ENCODE assay signal across 15 cellular contexts in the genomic region with DNA sequence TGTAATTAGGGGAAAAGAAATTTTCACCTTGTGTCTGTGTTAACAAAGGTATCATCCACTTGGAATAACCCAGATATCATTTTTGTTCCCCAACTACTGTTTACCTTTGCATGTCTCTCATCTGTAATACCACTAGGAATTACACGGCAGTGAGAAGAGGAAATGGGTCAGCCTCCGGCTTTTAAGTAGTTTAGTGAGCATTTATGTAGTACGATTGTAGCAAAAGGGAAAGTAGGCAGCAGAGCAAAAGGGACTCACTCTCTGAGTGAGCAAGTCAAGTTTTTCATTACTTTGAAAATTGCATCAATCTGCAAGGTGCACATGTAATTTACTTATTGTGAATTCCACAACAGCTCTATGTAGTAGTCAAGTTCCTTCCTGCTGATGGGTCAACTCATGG. TPM values are rescaled to one million over a fixed set of nuclear protein-coding genes. Genes with fewer than 3 reads are reported as not detected.
DNase-seq lines count a peak whose midpoint lies in the region; ATAC-seq and TF ChIP-seq lines count a peak whose summit lies in the region.
"Had no signal": no experiment of that assay in that cellular context is flagged by ENCODE, and none has a peak within 500 bp of the region (broad histone marks: within the 10 kb centered on the region; RNA-seq: fewer than 3 reads in every experiment).

No MANE protein-coding gene starts in this region.

- H3K27me3 ChIP-seq in psoas muscle (ENCODE audit: insufficient read depth in 3 of 3, low read length in 2 of 3) = no peaks in the 10 kb centered on the region
- H3K27me3 ChIP-seq: brain microvascular endothelial cell, Peyer's patch had no signal

- H3K27ac Mint-ChIP-seq in activated naive CD8-positive, alpha-beta T cell = peak overlapping the region; percentile 76
- no peak overlapping the region for H3K27ac Mint-ChIP-seq in activated naive CD8-positive, alpha-beta T cell treated with anti-CD3 and anti-CD28 coated beads, Interleukin-2, amount 50 U/mL, for 24 hours

- H3K4me3 ChIP-seq in HEK293 (ENCODE audit: low read depth, low read length) (no peak overlapping the region), psoas muscle (no peak overlapping the region)
- H3K4me3 ChIP-seq: Peyer's patch had no signal

- TF ChIP-seq CTCF in HEK293 (tag by site-specific recombination; IDR thresholded peaks at IDR 0.05) (no peak), psoas muscle (IDR thresholded peaks at IDR 0.05) (no peak)

- TF ChIP-seq POLR2A in erythroblast (IDR thresholded peaks at IDR 0.05; ENCODE audit: low read length) = no peak

- H3K4me1 Mint-ChIP-seq in activated naive CD8-positive, alpha-beta T cell (ENCODE audit: low read depth) = peaks cover 90% of the 10 kb centered on the region
- peaks cover 83% of the 10 kb centered on the region for H3K4me1 Mint-ChIP-seq in activated naive CD8-positive, alpha-beta T cell treated with anti-CD3 and anti-CD28 coated beads, Interleukin-2, amount 50 U/mL, for 24 hours

- H3K9me3 ChIP-seq in HEK293 (ENCODE audit: control insufficient read depth, insufficient read depth, low read depth, low read length) (no peaks in the 10 kb centered on the region), psoas muscle (no peaks in the 10 kb centered on the region)
- H3K9me3 ChIP-seq: Peyer's patch had no signal

- no peaks in the 10 kb centered on the region for H3K27me3 Mint-ChIP-seq in activated naive CD8-positive, alpha-beta T cell
- no peaks in the 10 kb centered on the region for H3K27me3 Mint-ChIP-seq in activated naive CD8-positive, alpha-beta T cell treated with anti-CD3 and anti-CD28 coated beads, Interleukin-2, amount 50 U/mL, for 24 hours

- POLR2A ChIA-PET in HEK293 (lab: Yijun Ruan, JAX) = interaction anchor here (0.6 to 2.4 kb wide), 2 partner anchors 9 to 841 kb away, joined by 10 read pairs; no protein-coding TSS in a partner anchor

- H3K4me3 Mint-ChIP-seq in activated naive CD8-positive, alpha-beta T cell = peak overlapping the region; percentile 59
- no peak overlapping the region for H3K4me3 Mint-ChIP-seq in activated naive CD8-positive, alpha-beta T cell treated with anti-CD3 and anti-CD28 coated beads, Interleukin-2, amount 50 U/mL, for 24 hours

- 40 to 55% (median 40%) methylated on average over 3 of the region's 3 CpGs for WGBS in psoas muscle, 3 donors

- H3K9me3 Mint-ChIP-seq in activated naive CD8-positive, alpha-beta T cell (ENCODE audit: low read depth) = no peaks in the 10 kb centered on the region
- H3K9me3 Mint-ChIP-seq in activated naive CD8-positive, alpha-beta T cell treated with anti-CD3 and anti-CD28 coated beads, Interleukin-2, amount 50 U/mL, for 24 hours = no peaks in the 10 kb centered on the region

- peaks cover 5% of the 10 kb centered on the region for H3K36me3 Mint-ChIP-seq in activated naive CD8-positive, alpha-beta T cell
- peaks cover 33% of the 10 kb centered on the region for H3K36me3 Mint-ChIP-seq in activated naive CD8-positive, alpha-beta T cell treated with anti-CD3 and anti-CD28 coated beads, Interleukin-2, amount 50 U/mL, for 24 hours (ENCODE audit: low read depth)

- DNase-seq in activated naive CD8-positive, alpha-beta T cell treated with anti-CD3 and anti-CD28 coated beads, Interleukin-2, amount 50 U/mL, for 24 hours = no peak
- DNase-seq in caudate nucleus (lab: John Stamatoyannopoulos, UW) (no peak), psoas muscle (no peak), iPS-NIHi11 (ENCODE audit: low spot score) (no peak), erythroblast (lab: John Stamatoyannopoulos, UW) (no peak)
- DNase-seq: activated CD4-positive, alpha-beta T cell treated with anti-CD3 and anti-CD28 coated beads for 4 hours; brain microvascular endothelial cell; DMS53; effector CD8-positive, alpha-beta T cell; NCI-H1105 treated with DMSO at 0.1 percent for 48 hours; NCI-H2171; Peyer's patch had no signal

- H3K27ac ChIP-seq in HEK293 (ENCODE audit: extremely low read depth, low read depth, low read length) (no peak overlapping the region), caudate nucleus (ENCODE audit: low read depth, low read length) (peak overlapping the region; percentile 46), psoas muscle (peak overlapping the region; percentile 80)
- H3K27ac ChIP-seq: brain microvascular endothelial cell, Peyer's patch had no signal

- peaks cover 43% of the 10 kb centered on the region for H3K4me1 ChIP-seq in HEK293 (ENCODE audit: control insufficient read depth, insufficient read depth, low read length)
- H3K4me1 ChIP-seq in psoas muscle = peaks cover 98% of the 10 kb centered on the region

- ATAC-seq in activated naive CD8-positive, alpha-beta T cell treated with anti-CD3 and anti-CD28 coated beads, Interleukin-2, amount 50 U/mL, for 24 hours = no peak
- ATAC-seq in psoas muscle = no peak
- ATAC-seq in HG03520 (IDR thresholded peaks at IDR 0.05; ENCODE audit: unreplicated experiment) = no peak

- H3K36me3 ChIP-seq in HEK293 (ENCODE audit: control insufficient read depth in 2 of 2, insufficient read depth in 1 of 2, low read length in 2 of 2) = peaks cover 33 to 50% of the 10 kb centered on the region in 2 experiments
- H3K36me3 ChIP-seq in psoas muscle (ENCODE audit: insufficient read depth in 1 of 2, low read depth in 1 of 2) = peaks cover 0 to 4% of the 10 kb centered on the region in 2 donors
- H3K36me3 ChIP-seq: brain microvascular endothelial cell, Peyer's patch had no signal

- CTCF ChIA-PET in HEK293 (lab: Yijun Ruan, JAX) = interaction anchor here (0.6 to 1.5 kb wide), 6 partner anchors 10 to 178 kb away, joined by 3 to 4 read pairs (median 4); no protein-coding TSS in a partner anchor

- intact Hi-C loops in psoas muscle (cut with DNase I) = no loop called here

TF ChIP-seq in HEK293, 187 proteins besides CTCF, POLR2A, EP300 and RAD21:
- peak; percentile 96 for TF ChIP-seq ZNF664 (tag by site-specific recombination; IDR thresholded peaks at IDR 0.05)
- TF ChIP-seq KLF8 (tag by site-specific recombination; IDR thresholded peaks at IDR 0.05) = no peak
- TF ChIP-seq, protein P1, sequence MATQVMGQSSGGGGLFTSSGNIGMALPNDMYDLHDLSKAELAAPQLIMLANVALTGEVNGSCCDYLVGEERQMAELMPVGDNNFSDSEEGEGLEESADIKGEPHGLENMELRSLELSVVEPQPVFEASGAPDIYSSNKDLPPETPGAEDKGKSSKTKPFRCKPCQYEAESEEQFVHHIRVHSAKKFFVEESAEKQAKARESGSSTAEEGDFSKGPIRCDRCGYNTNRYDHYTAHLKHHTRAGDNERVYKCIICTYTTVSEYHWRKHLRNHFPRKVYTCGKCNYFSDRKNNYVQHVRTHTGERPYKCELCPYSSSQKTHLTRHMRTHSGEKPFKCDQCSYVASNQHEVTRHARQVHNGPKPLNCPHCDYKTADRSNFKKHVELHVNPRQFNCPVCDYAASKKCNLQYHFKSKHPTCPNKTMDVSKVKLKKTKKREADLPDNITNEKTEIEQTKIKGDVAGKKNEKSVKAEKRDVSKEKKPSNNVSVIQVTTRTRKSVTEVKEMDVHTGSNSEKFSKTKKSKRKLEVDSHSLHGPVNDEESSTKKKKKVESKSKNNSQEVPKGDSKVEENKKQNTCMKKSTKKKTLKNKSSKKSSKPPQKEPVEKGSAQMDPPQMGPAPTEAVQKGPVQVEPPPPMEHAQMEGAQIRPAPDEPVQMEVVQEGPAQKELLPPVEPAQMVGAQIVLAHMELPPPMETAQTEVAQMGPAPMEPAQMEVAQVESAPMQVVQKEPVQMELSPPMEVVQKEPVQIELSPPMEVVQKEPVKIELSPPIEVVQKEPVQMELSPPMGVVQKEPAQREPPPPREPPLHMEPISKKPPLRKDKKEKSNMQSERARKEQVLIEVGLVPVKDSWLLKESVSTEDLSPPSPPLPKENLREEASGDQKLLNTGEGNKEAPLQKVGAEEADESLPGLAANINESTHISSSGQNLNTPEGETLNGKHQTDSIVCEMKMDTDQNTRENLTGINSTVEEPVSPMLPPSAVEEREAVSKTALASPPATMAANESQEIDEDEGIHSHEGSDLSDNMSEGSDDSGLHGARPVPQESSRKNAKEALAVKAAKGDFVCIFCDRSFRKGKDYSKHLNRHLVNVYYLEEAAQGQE (tag by site-specific recombination; IDR thresholded peaks at IDR 0.05) = no peak
- no peak for TF ChIP-seq SP2 (tag by site-specific recombination; IDR thresholded peaks at IDR 0.05)
- TF ChIP-seq ZNF501 (tag by site-specific recombination; IDR thresholded peaks at IDR 0.05) = no peak
- peak; percentile 18; the same call in 1 of the 2 replicates for TF ChIP-seq ZNF184 (tag by site-specific recombination; IDR thresholded peaks at IDR 0.05)
- no peak for TF ChIP-seq ZIC2 (tag by site-specific recombination; IDR thresholded peaks at IDR 0.05)
- TF ChIP-seq ZNF214 (tag by site-specific recombination; IDR thresholded peaks at IDR 0.05; ENCODE audit: borderline replicate concordance) = no peak
- TF ChIP-seq ZNF175 (tag by site-specific recombination; IDR thresholded peaks at IDR 0.05) = no peak
- TF ChIP-seq, protein P2, sequence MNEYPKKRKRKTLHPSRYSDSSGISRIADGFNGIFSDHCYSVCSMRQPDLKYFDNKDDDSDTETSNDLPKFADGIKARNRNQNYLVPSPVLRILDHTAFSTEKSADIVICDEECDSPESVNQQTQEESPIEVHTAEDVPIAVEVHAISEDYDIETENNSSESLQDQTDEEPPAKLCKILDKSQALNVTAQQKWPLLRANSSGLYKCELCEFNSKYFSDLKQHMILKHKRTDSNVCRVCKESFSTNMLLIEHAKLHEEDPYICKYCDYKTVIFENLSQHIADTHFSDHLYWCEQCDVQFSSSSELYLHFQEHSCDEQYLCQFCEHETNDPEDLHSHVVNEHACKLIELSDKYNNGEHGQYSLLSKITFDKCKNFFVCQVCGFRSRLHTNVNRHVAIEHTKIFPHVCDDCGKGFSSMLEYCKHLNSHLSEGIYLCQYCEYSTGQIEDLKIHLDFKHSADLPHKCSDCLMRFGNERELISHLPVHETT (tag by site-specific recombination; IDR thresholded peaks at IDR 0.05) = no peak
- TF ChIP-seq IKZF3 (tag by site-specific recombination; IDR thresholded peaks at IDR 0.05) = no peak
- TF ChIP-seq PRDM1 (tag by site-specific recombination; IDR thresholded peaks at IDR 0.05) = peak; percentile 31; the same call in 1 of the 2 replicates
- TF ChIP-seq GFI1B (tag by site-specific recombination; IDR thresholded peaks at IDR 0.05) = no peak
- no peak for TF ChIP-seq ZNF654 (tag by site-specific recombination; IDR thresholded peaks at IDR 0.05; ENCODE audit: low read depth)
- no peak for TF ChIP-seq WT1 (tag by site-specific recombination; IDR thresholded peaks at IDR 0.05)
- no peak for TF ChIP-seq ZNF341 (tag by site-specific recombination; IDR thresholded peaks at IDR 0.05; ENCODE audit: low read depth)
TF ChIP-seq in HEK293: peak in this region for 3.

RNA-seq across cellular contexts. Expression of a gene that starts 11.2 kb away (rescaled TPM):
- 10 to 100 TPM; 22.3 to 28.6 (median 24.4) TPM for total RNA-seq in psoas muscle
- 10 to 100 TPM in 1 of 3 donors, 1 to 10 TPM in 2; 7.3 to 12.1 (median 7.7) TPM for polyA plus RNA-seq in psoas muscle

RNA-seq across cellular contexts. Expression of a gene that starts 37.3 kb away (rescaled TPM):
- 1 to 10 TPM in 2 of 4 donors, under 1 TPM in 2; 0.48 to 2.1 (median 1.1) TPM for total RNA-seq in psoas muscle
- polyA plus RNA-seq in psoas muscle = 1 to 10 TPM; 1.1 to 2.7 (median 1.2) TPM

RNA-seq across cellular contexts. Expression of a gene that starts 42.6 kb away (rescaled TPM):
- total RNA-seq in psoas muscle = 10 to 100 TPM; 40.8 to 81.1 (median 43.9) TPM
- 10 to 100 TPM; 30.4 to 35.3 (median 34.0) TPM for polyA plus RNA-seq in psoas muscle
